In genomic region chr7:29990931-29991330, GRCh38 we compare ENCODE assay signal across 1 cellular context.
TF ChIP-seq lines count a peak whose summit lies in the region.

No MANE protein-coding gene starts in this region.

TF ChIP-seq in WTC11, 78 proteins besides CTCF, POLR2A, EP300 and RAD21 (continued from another document):
- TF ChIP-seq, protein P1, sequence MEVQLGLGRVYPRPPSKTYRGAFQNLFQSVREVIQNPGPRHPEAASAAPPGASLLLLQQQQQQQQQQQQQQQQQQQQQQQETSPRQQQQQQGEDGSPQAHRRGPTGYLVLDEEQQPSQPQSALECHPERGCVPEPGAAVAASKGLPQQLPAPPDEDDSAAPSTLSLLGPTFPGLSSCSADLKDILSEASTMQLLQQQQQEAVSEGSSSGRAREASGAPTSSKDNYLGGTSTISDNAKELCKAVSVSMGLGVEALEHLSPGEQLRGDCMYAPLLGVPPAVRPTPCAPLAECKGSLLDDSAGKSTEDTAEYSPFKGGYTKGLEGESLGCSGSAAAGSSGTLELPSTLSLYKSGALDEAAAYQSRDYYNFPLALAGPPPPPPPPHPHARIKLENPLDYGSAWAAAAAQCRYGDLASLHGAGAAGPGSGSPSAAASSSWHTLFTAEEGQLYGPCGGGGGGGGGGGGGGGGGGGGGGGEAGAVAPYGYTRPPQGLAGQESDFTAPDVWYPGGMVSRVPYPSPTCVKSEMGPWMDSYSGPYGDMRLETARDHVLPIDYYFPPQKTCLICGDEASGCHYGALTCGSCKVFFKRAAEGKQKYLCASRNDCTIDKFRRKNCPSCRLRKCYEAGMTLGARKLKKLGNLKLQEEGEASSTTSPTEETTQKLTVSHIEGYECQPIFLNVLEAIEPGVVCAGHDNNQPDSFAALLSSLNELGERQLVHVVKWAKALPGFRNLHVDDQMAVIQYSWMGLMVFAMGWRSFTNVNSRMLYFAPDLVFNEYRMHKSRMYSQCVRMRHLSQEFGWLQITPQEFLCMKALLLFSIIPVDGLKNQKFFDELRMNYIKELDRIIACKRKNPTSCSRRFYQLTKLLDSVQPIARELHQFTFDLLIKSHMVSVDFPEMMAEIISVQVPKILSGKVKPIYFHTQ (CRISPR knock-in tag; IDR thresholded peaks at IDR 0.05), result no peak
- TF ChIP-seq, protein P2, sequence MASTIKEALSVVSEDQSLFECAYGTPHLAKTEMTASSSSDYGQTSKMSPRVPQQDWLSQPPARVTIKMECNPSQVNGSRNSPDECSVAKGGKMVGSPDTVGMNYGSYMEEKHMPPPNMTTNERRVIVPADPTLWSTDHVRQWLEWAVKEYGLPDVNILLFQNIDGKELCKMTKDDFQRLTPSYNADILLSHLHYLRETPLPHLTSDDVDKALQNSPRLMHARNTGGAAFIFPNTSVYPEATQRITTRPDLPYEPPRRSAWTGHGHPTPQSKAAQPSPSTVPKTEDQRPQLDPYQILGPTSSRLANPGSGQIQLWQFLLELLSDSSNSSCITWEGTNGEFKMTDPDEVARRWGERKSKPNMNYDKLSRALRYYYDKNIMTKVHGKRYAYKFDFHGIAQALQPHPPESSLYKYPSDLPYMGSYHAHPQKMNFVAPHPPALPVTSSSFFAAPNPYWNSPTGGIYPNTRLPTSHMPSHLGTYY (CRISPR knock-in tag; IDR thresholded peaks at IDR 0.05), result no peak
- no peak for TF ChIP-seq MXD4 (CRISPR knock-in tag; IDR thresholded peaks at IDR 0.05; ENCODE audit: borderline replicate concordance)
- TF ChIP-seq FOXP1 (CRISPR knock-in tag; IDR thresholded peaks at IDR 0.05; ENCODE audit: borderline replicate concordance), result no peak
- TF ChIP-seq OVOL2 (CRISPR knock-in tag; IDR thresholded peaks at IDR 0.05; ENCODE audit: borderline replicate concordance), result no peak
- TF ChIP-seq ZNF219 (CRISPR knock-in tag; IDR thresholded peaks at IDR 0.05; ENCODE audit: borderline replicate concordance), result no peak
- TF ChIP-seq GABPB1 (CRISPR knock-in tag; IDR thresholded peaks at IDR 0.05), result no peak
- no peak for TF ChIP-seq ZNF671 (CRISPR knock-in tag; IDR thresholded peaks at IDR 0.05)
- TF ChIP-seq FOXK1 (CRISPR knock-in tag; IDR thresholded peaks at IDR 0.05), result no peak
- TF ChIP-seq SMAD3 (CRISPR knock-in tag; IDR thresholded peaks at IDR 0.05; ENCODE audit: borderline replicate concordance), result no peak
- TF ChIP-seq IRF2 (CRISPR knock-in tag; IDR thresholded peaks at IDR 0.05; ENCODE audit: borderline replicate concordance, low read depth), result no peak
- TF ChIP-seq, protein P3, sequence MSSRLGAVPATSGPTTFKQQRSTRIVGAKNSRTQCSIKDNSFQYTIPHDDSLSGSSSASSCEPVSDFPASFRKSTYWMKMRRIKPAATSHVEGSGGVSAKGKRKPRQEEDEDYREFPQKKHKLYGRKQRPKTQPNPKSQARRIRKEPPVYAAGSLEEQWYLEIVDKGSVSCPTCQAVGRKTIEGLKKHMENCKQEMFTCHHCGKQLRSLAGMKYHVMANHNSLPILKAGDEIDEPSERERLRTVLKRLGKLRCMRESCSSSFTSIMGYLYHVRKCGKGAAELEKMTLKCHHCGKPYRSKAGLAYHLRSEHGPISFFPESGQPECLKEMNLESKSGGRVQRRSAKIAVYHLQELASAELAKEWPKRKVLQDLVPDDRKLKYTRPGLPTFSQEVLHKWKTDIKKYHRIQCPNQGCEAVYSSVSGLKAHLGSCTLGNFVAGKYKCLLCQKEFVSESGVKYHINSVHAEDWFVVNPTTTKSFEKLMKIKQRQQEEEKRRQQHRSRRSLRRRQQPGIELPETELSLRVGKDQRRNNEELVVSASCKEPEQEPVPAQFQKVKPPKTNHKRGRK (CRISPR knock-in tag; IDR thresholded peaks at IDR 0.05; ENCODE audit: borderline replicate concordance), result no peak
TF ChIP-seq in WTC11: peak in this region for 0.
